Comparison of ENCODE assay signal across 10 cellular contexts in the genomic region with DNA sequence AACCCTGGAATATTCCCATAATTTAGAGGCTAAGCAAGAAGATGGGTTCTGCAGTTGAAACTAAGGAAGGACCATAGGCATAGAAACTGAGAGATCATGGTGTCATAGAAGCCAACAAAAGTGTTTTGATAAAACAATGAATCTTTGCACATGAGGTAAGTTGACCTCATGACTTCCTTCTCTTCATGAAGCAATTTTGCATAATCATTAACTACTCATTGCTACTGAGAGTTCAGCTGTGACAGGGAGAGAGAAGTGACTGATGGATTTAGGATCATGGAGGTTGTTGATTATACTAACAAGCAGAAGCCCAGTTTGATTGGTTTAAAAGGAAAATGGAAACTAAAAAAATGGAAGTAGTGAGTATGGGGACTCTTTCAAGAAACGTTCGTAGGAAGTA. TPM values are rescaled to one million over a fixed set of nuclear protein-coding genes. Genes with fewer than 3 reads are reported as not detected.
DNase-seq lines count a peak whose midpoint lies in the region; ATAC-seq and TF ChIP-seq lines count a peak whose summit lies in the region.
"Had no signal": no experiment of that assay in that cellular context is flagged by ENCODE, and none has a peak within 500 bp of the region (broad histone marks: within the 10 kb centered on the region; RNA-seq: fewer than 3 reads in every experiment).

No MANE protein-coding gene starts in this region.

- ATAC-seq in GM21576 (IDR thresholded peaks at IDR 0.05; ENCODE audit: unreplicated experiment) = peak; percentile 44

- no peak for TF ChIP-seq CTCF in brain microvascular endothelial cell (IDR thresholded peaks at IDR 0.05; ENCODE audit: low read depth, low read length, missing control alignments)

- DNase-seq in Caki2 (ENCODE audit: low read depth) = peak; percentile 75
- DNase-seq in HuH-7.5 (ENCODE audit: low spot score) = peak; percentile 11
- peak; percentile 91 for DNase-seq in kidney glomerular epithelial cell (lab: John Stamatoyannopoulos, UW)
- no peak for DNase-seq in brain microvascular endothelial cell
- no peak for DNase-seq in stimulated activated CD4-positive, alpha-beta T cell treated with anti-CD3 and anti-CD28 coated beads, Interleukin-4, amount 100 ng/mL, for 1 hour
- DNase-seq in NCI-H1092 (lab: John Stamatoyannopoulos, UW) = no peak
- no peak for DNase-seq in midbrain (lab: John Stamatoyannopoulos, UW)
- DNase-seq: activated naive CD4-positive, alpha-beta T cell had no signal

- H3K27me3 ChIP-seq in brain microvascular endothelial cell (replicated peaks) = no peaks in the 10 kb centered on the region

- H3K36me3 ChIP-seq in brain microvascular endothelial cell (replicated peaks) = no peaks in the 10 kb centered on the region

- no peak overlapping the region for H3K27ac ChIP-seq in brain microvascular endothelial cell
- H3K27ac ChIP-seq: HL-60 had no signal

- in situ Hi-C loops in Caki2 (cut with HindIII; ENCODE audit: low pct_unique_long_range_greater_than_20kb, low sequenced_read_pairs) (no loop called here), brain microvascular endothelial cell (cut with HindIII; ENCODE audit: low pct_ligation_motif_present, low sequenced_read_pairs) (no loop called here)

- H3K4me3 ChIP-seq in brain microvascular endothelial cell (ENCODE audit: low read depth, low read length) = no peak overlapping the region

RNA-seq across cellular contexts. Expression of gene PARP8, which starts 51.2 kb away (rescaled TPM):
- 1.7 and 2.7 TPM in 2 replicates for total RNA-seq in Caki2 (2014; rRNA removed; shearing (Covaris generic); ENCODE audit: low replicate concordance)

Comparison
In these comparisons a context has a peak if more than half of its experiments do, and no peak if none do; other contexts are left out.
1. DNase-seq: peak in Caki2 (single experiment), HuH-7.5 (single experiment) and kidney glomerular epithelial cell (single experiment); none in brain microvascular endothelial cell (single experiment), stimulated activated CD4-positive, alpha-beta T cell treated with anti-CD3 and anti-CD28 coated beads, Interleukin-4, amount 100 ng/mL, for 1 hour (single experiment), NCI-H1092 (single experiment) and midbrain (single experiment).